In the genomic region with DNA sequence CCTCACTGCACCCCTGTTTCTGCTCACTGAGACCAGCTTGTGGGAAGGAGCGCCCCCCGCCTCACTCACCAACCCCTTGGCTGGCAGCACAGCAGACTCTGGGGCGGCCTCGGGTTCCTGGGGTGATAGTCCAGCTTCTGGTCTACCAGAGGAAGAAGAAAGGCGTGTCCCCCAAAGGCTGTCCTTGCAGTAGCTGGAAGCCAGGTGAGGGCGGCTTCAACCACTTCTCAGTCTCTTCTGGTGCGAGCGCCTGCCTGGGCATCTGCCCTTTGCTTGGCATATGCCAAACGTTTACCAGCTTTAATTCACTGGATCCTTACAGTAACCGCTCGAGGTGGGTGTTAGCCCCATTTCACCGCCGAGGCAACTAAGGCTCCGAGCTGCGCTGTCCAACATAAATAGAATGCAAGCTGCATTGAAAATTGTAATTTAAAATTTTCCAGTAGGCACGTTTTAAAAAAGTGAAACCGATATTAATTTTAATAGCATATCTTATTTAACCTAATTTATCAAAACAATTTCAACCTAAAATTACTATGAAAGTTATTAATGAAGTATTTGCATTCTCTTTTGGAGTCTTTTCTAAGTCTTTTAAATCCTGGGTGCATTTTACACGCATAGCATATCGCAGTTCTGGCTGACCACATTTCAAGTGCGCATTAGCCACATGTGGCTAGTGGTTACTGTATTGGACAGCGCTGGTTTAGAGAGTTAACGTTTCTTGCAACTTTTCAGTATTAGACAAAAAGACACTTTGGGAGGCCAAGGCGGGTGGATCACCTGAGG, we compare ENCODE assay signal across 8 cellular contexts. TPM values are rescaled to one million over a fixed set of nuclear protein-coding genes. Genes with fewer than 3 reads are reported as not detected.
DNase-seq lines count a peak whose midpoint lies in the region; ATAC-seq and TF ChIP-seq lines count a peak whose summit lies in the region.

No MANE protein-coding gene starts in this region.

- H3K27ac ChIP-seq in skeletal muscle tissue (ENCODE audit: low read depth, low read length): peak overlapping the region; percentile 98

- CTCF ChIA-PET in BJ (lab: Yijun Ruan, JAX): interaction anchor here (1.0 to 1.3 kb wide), 3 partner anchors 10 to 14 kb away, joined by 3 to 5 read pairs (median 3); no protein-coding TSS in a partner anchor

- no peaks in the 10 kb centered on the region for H3K9me3 ChIP-seq in skeletal muscle tissue (ENCODE audit: control insufficient read depth in 3 of 3, low read length in 3 of 3)

- H3K27me3 ChIP-seq in BJ (ENCODE audit: control insufficient read depth, insufficient read depth, low read length): no peaks in the 10 kb centered on the region
- no peaks in the 10 kb centered on the region for H3K27me3 ChIP-seq in skeletal muscle tissue (ENCODE audit: control insufficient read depth in 3 of 3, insufficient read depth in 3 of 3, low read length in 3 of 3)

- TF ChIP-seq CTCF in BJ (IDR thresholded peaks at IDR 0.05; ENCODE audit: insufficient read depth, low read depth, low read length) (no peak), GM10266 (IDR thresholded peaks at IDR 0.05; ENCODE audit: control insufficient read depth, insufficient read depth, low read depth, missing control alignments) (no peak)

- POLR2A ChIA-PET in BJ (lab: Charles Lee): interaction anchor here (0.5 to 1.1 kb wide), 4 partner anchors 27 to 357 kb away, joined by 3 to 21 read pairs (median 5); partner anchors contain the start of gene SRP54

- DNase-seq in BJ (ENCODE audit: low read depth): no peak
- peak; percentile 42 for DNase-seq in NCI-H510A (lab: John Stamatoyannopoulos, UW)
- DNase-seq in amniotic epithelial cell (ENCODE audit: low read depth): peak; percentile 30
- no peak for DNase-seq in GM10266 (ENCODE audit: extremely low spot score)

- ATAC-seq in GM18519 (IDR thresholded peaks at IDR 0.05; ENCODE audit: low FRiP score, unreplicated experiment) (peak; percentile 8), HG03064 (IDR thresholded peaks at IDR 0.05; ENCODE audit: low read depth, unreplicated experiment) (peak; percentile 14)

- H3K36me3 ChIP-seq in BJ (ENCODE audit: control insufficient read depth, insufficient read depth, low read length): peaks cover 1% of the 10 kb centered on the region; the same call in 1 of the 2 replicates
- no peaks in the 10 kb centered on the region for H3K36me3 ChIP-seq in skeletal muscle tissue (ENCODE audit: control insufficient read depth in 3 of 3, insufficient read depth in 3 of 3, low read length in 3 of 3)

- H3K4me3 ChIP-seq in BJ (ENCODE audit: low read depth, low read length) (peak overlapping the region; percentile 73), iPS-11a (ENCODE audit: low read depth, low read length) (peak overlapping the region; percentile 87), skeletal muscle tissue (ENCODE audit: low read length in 3 of 3) (peak overlapping the region; percentile 91 to 95 (median 94))

- H3K9ac ChIP-seq in skeletal muscle tissue (ENCODE audit: low read depth in 1 of 3, low read length in 3 of 3): peak overlapping the region; percentile 93 to 100 (median 96)

- peaks cover 14 to 17% (median 15%) of the 10 kb centered on the region in 3 donors for H3K4me1 ChIP-seq in skeletal muscle tissue (ENCODE audit: control insufficient read depth in 3 of 3, insufficient read depth in 3 of 3, low read length in 3 of 3)

RNA-seq across cellular contexts. Expression of gene FAM177A1, which starts 0.9 kb away (rescaled TPM):
- polyA plus RNA-seq in BJ (2011; rRNA removed): 29.5 and 48.4 TPM in 2 replicates
- polyA minus RNA-seq in BJ (2011; rRNA and poly(A)+ RNA removed): 7.3 TPM in 2 replicates
- total RNA-seq in skeletal muscle tissue: 13.6 TPM

Comparison
In these comparisons a context has a peak if more than half of its experiments do, and no peak if none do; other contexts are left out.
1. DNase-seq: peak in NCI-H510A (single experiment) and amniotic epithelial cell (single experiment); none in BJ (single experiment) and GM10266 (single experiment).
2. Peak in every context shown above with its lines, with median percentiles within 50 percentile points of each other: H3K4me3 ChIP-seq.